21 cellular contexts compared by ENCODE assay signal in the genomic region with DNA sequence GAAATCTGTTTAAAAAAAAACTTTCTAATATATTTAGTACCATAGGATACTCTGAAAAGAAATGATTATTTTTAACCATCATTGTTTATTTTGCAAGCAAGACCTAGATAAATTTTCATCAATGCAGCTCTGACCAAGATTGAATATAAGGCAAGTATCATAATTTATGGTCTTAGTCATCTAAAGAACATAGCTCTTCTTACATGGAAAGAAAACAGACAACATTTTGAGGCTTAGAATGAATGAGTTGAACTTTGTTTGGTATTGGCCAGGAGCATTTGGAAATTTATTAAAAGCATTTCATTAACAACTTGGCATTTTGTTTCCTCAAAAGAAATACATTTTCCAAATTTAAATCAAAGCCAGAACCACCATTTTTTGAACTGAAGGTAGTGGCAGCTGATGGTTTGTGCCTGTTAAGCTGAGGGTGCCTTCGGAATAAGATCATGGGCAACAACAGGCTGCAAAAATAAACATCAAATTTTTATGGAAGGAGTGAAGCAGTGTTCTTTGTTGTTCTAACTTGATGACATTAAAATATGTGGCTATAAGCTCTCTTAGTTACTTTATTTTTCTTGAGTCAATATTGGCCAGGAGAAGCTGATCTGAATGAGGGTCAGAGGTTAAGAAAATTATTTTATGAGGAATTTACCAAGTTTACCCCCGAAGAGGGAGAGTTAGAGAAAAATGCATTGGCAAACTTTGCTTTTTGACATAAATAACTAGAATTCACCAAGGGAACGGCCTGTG. TPM values are rescaled to one million over a fixed set of nuclear protein-coding genes. Genes with fewer than 3 reads are reported as not detected.
DNase-seq lines count a peak whose midpoint lies in the region; ATAC-seq, FAIRE-seq and TF ChIP-seq lines count a peak whose summit lies in the region.
"Had no signal": no experiment of that assay in that cellular context is flagged by ENCODE, and none has a peak within 500 bp of the region (broad histone marks: within the 10 kb centered on the region; RNA-seq: fewer than 3 reads in every experiment).

No MANE protein-coding gene starts in this region.

- dilution Hi-C loops in keratinocyte (cut with MboI; ENCODE audit: extremely low pct_ligation_motif_present, low sequenced_read_pairs), result no loop called here

- no peaks in the 10 kb centered on the region for H3K9me1 ChIP-seq in keratinocyte (ENCODE audit: control insufficient read depth, extremely low read depth, insufficient read depth, low read length)

- peak overlapping the region; percentile 70 for H3K4me2 ChIP-seq in keratinocyte (ENCODE audit: control insufficient read depth, extremely low read depth, insufficient read depth, low read depth, low read length)
- H3K4me2 ChIP-seq in skeletal muscle satellite cell (ENCODE audit: low read length), result peak overlapping the region; percentile 73

- ATAC-seq in GM18868 (IDR thresholded peaks at IDR 0.05; ENCODE audit: unreplicated experiment) (no peak), GM18519 (IDR thresholded peaks at IDR 0.05; ENCODE audit: low FRiP score, unreplicated experiment) (no peak)
- ATAC-seq: K562 had no signal

- no peaks in the 10 kb centered on the region for H3K79me2 ChIP-seq in keratinocyte (ENCODE audit: control insufficient read depth, insufficient read depth, low read length)

- H3K4me1 ChIP-seq in SJSA1 (replicated peaks) (peaks cover 72% of the 10 kb centered on the region), keratinocyte (ENCODE audit: control insufficient read depth, extremely low read depth, insufficient read depth, low read length) (peaks cover 49% of the 10 kb centered on the region), skeletal muscle satellite cell (ENCODE audit: control insufficient read depth, insufficient read depth, low read length) (peaks cover 74% of the 10 kb centered on the region), ovary (ENCODE audit: insufficient read depth) (peaks cover 2% of the 10 kb centered on the region)
- H3K4me1 ChIP-seq: BE2C had no signal

- H3K4me3 ChIP-seq in SJSA1 (no peak overlapping the region), keratinocyte (ENCODE audit: control insufficient read depth in 2 of 3, extremely low read depth in 1 of 3, insufficient read depth in 2 of 3, low read depth in 1 of 3, low read length in 3 of 3) (no peak overlapping the region), skeletal muscle satellite cell (ENCODE audit: low read length) (no peak overlapping the region), ovary (no peak overlapping the region)
- H3K4me3 ChIP-seq: K562, stomach had no signal

- no peak for TF ChIP-seq EP300 in ovary (IDR thresholded peaks at IDR 0.05)

- TF ChIP-seq POLR2A in ovary (IDR thresholded peaks at IDR 0.05), result no peak

- no peaks in the 10 kb centered on the region for H3K27me3 ChIP-seq in SJSA1 (replicated peaks)
- H3K27me3 ChIP-seq in keratinocyte (ENCODE audit: control insufficient read depth, extremely low read depth, insufficient read depth, low read length), result no peaks in the 10 kb centered on the region
- no peaks in the 10 kb centered on the region for H3K27me3 ChIP-seq in skeletal muscle satellite cell (ENCODE audit: control insufficient read depth, insufficient read depth, low read length)
- no peaks in the 10 kb centered on the region for H3K27me3 ChIP-seq in ovary
- H3K27me3 ChIP-seq: BE2C, stomach had no signal

- H3K9me3 ChIP-seq in SJSA1 (replicated peaks) (no peaks in the 10 kb centered on the region), keratinocyte (ENCODE audit: control insufficient read depth, low read depth, low read length) (no peaks in the 10 kb centered on the region), skeletal muscle satellite cell (replicated peaks; ENCODE audit: low read length) (no peaks in the 10 kb centered on the region), ovary (no peaks in the 10 kb centered on the region)
- H3K9me3 ChIP-seq: BE2C, stomach had no signal

- 57 to 59% (median 57%) methylated on average over 3 of the region's 3 CpGs for WGBS in ovary, 3 donors

- no peak overlapping the region for H2AFZ ChIP-seq in keratinocyte (ENCODE audit: control insufficient read depth, low read length)

- DNase-seq in EH (ENCODE audit: low read depth) (peak; percentile 49), SJSA1 (ENCODE audit: low read depth in 1 of 2, low spot score in 2 of 2) (peak in 1 of 2 experiments; percentile 70), keratinocyte (ENCODE audit: low read depth, low spot score) (no peak), HK-2 (ENCODE audit: unreplicated experiment) (no peak), ovary (no peak)
- DNase-seq: activated CD4-positive, alpha-beta T cell treated with anti-CD3 and anti-CD28 coated beads, Interleukin-2, amount 10 ng/mL, durations not matched to agents 7 days and 5 days; activated T-cell treated with anti-CD3 and anti-CD28 coated beads, Interleukin-2, amount 50 U/mL, for 24 hours; amniotic stem cell; BE2C; cortex of kidney; hypothalamus; NCI-H1694 treated with DMSO at 0.1 percent for 48 hours; NCI-H510A treated with DMSO at 0.1 percent for 48 hours; stomach; T-helper 2 cell had no signal

- H3K9ac ChIP-seq in keratinocyte (ENCODE audit: control insufficient read depth, extremely low read depth, insufficient read depth, low read length) (no peak overlapping the region), skeletal muscle satellite cell (ENCODE audit: low read depth, low read length) (peak overlapping the region; percentile 47)

- intact Hi-C loops in ovary (cut with DNase I), result loop anchor here in 2 of 4 donors (5.0 to 10.0 kb wide), 2 partner anchors 253 to 436 kb away; no protein-coding TSS in a partner anchor

- TF ChIP-seq CTCF in keratinocyte (optimal IDR thresholded peaks at IDR 0.05 in 1 of 3, IDR thresholded peaks at IDR 0.05 in 1 of 3, conservative IDR thresholded peaks at IDR 0.05 in 1 of 3; ENCODE audit: extremely low read depth in 1 of 3, insufficient read depth in 2 of 3, low read length in 3 of 3) (no peak), ovary (IDR thresholded peaks at IDR 0.05) (no peak)

- H4K20me1 ChIP-seq in keratinocyte (ENCODE audit: control insufficient read depth, extremely low read depth, insufficient read depth, low read length), result no peaks in the 10 kb centered on the region

- H3K27ac ChIP-seq in SJSA1 (peak overlapping the region; percentile 98), keratinocyte (ENCODE audit: control insufficient read depth, insufficient read depth, low read length) (peak overlapping the region; percentile 61), ovary (no peak overlapping the region)

- FAIRE-seq in keratinocyte (lab: Jason Lieb, UNC), result no peak
- FAIRE-seq: H1, K562, RCC 7860 had no signal

- H3K36me3 ChIP-seq in SJSA1 (no peaks in the 10 kb centered on the region), keratinocyte (ENCODE audit: control insufficient read depth in 2 of 2, extremely low read depth in 1 of 2, insufficient read depth in 2 of 2, low read length in 2 of 2) (no peaks in the 10 kb centered on the region), skeletal muscle satellite cell (ENCODE audit: insufficient read depth, low read length) (no peaks in the 10 kb centered on the region), ovary (no peaks in the 10 kb centered on the region)
- H3K36me3 ChIP-seq: BE2C, stomach had no signal

RNA-seq across cellular contexts. Expression of gene ATXN1, which starts 6.7 kb away (rescaled TPM):
- 20.8 and 24.8 TPM in 2 replicates for total RNA-seq in SJSA1 (2014; rRNA removed; shearing (Covaris generic))
- 9.4 to 9.7 TPM (median 9.4 TPM) in 3 replicates for polyA plus RNA-seq in keratinocyte
- polyA plus RNA-seq in keratinocyte (2011; ENCODE audit: low read depth), result 6.3 TPM
- polyA plus RNA-seq in keratinocyte (2011; cell fraction: cytosol; rRNA removed), result 7.3 and 7.5 TPM in 2 replicates
- 19.2 and 21.1 TPM in 2 replicates for polyA plus RNA-seq in keratinocyte (2011; cell fraction: nucleus; rRNA removed)
- polyA plus RNA-seq in keratinocyte (2012; ENCODE audit: low replicate concordance), result 8.8 and 11.5 TPM in 2 replicates
- polyA minus RNA-seq in keratinocyte, result 13.2 to 34.1 TPM (median 23.4 TPM) in 3 replicates
- 8.1 TPM for polyA minus RNA-seq in keratinocyte (2011; cell fraction: cytosol; rRNA and poly(A)+ RNA removed)
- 31.4 and 46.3 TPM in 2 replicates for polyA minus RNA-seq in keratinocyte (2011; cell fraction: nucleus; rRNA and poly(A)+ RNA removed)
- 8.1 and 10.9 TPM in 2 replicates for total RNA-seq in skeletal muscle satellite cell (2012; rRNA removed)
- 10 to 100 TPM; 26.4 to 38.2 (median 32.6) TPM for total RNA-seq in ovary
- 10 to 100 TPM in 1 of 2 donors, 1 to 10 TPM in 1; 7.3 to 12.9 TPM for polyA plus RNA-seq in ovary

Comparison
In these comparisons a context has a peak if more than half of its experiments do, and no peak if none do; other contexts are left out.
1. H3K27ac ChIP-seq: peak in SJSA1 (single experiment) and keratinocyte (single experiment); none in ovary (0 of 2).